In genomic region chr9:131125288-131126058, GRCh38 we compare ENCODE assay signal across 1 cellular context.
TF ChIP-seq lines count a peak whose summit lies in the region.

TSS of gene NUP214 (plus strand) at chr9:131125586. CDS start at chr9:131125705, 119 bp downstream.

TF ChIP-seq in HepG2, 621 proteins besides CTCF, POLR2A, EP300 and RAD21 (continued from another document and continues in another):
- TF ChIP-seq PATZ1 (CRISPR knock-in tag; IDR thresholded peaks at IDR 0.05) (peak; percentile 75), NFIC (IDR thresholded peaks at IDR 0.05; ENCODE audit: low read length) (no peak), HOMEZ (CRISPR knock-in tag; IDR thresholded peaks at IDR 0.05; ENCODE audit: low read depth) (no peak), RELA (CRISPR knock-in tag; IDR thresholded peaks at IDR 0.05) (peak; percentile 95), HOXD1 (CRISPR knock-in tag; IDR thresholded peaks at IDR 0.05) (no peak), AKNA (CRISPR knock-in tag; IDR thresholded peaks at IDR 0.05; ENCODE audit: borderline replicate concordance) (no peak), EZH2 (conservative IDR thresholded peaks at IDR 0.05; ENCODE audit: low read depth, low read length) (no peak), ZBTB26 (CRISPR knock-in tag; IDR thresholded peaks at IDR 0.05; ENCODE audit: borderline replicate concordance) (0 out of 2 replicates have a peak, but pooled peaks have one; percentile 25), SNAPC5 (CRISPR knock-in tag; IDR thresholded peaks at IDR 0.05; ENCODE audit: borderline replicate concordance) (no peak), CSRNP2 (CRISPR knock-in tag; conservative IDR thresholded peaks at IDR 0.05; ENCODE audit: low read depth) (no peak), POLR2AphosphoS5 (IDR thresholded peaks at IDR 0.05; ENCODE audit: low read depth, low read length) (peak; percentile 94), ZNF7 (CRISPR knock-in tag; IDR thresholded peaks at IDR 0.05) (no peak), ZNF562 (CRISPR knock-in tag; IDR thresholded peaks at IDR 0.05; ENCODE audit: borderline replicate concordance) (no peak), IKZF5 (CRISPR knock-in tag; IDR thresholded peaks at IDR 0.05) (peak; percentile 72; the same call in 1 of the 2 replicates), ZNF761 (CRISPR knock-in tag; conservative IDR thresholded peaks at IDR 0.05) (no peak), ZNF597 (CRISPR knock-in tag; IDR thresholded peaks at IDR 0.05) (no peak), NCOA5 (CRISPR knock-in tag; IDR thresholded peaks at IDR 0.05) (no peak), ZSCAN22 (CRISPR knock-in tag; IDR thresholded peaks at IDR 0.05) (no peak), GTF3A (CRISPR knock-in tag; conservative IDR thresholded peaks at IDR 0.05) (no peak), POLR2G (IDR thresholded peaks at IDR 0.05; ENCODE audit: low read depth, low read length) (peak; percentile 92), MTA3 (CRISPR knock-in tag; IDR thresholded peaks at IDR 0.05) (no peak), ZBTB21 (CRISPR knock-in tag; IDR thresholded peaks at IDR 0.05) (peak; percentile 97), ZBTB20 (CRISPR knock-in tag; IDR thresholded peaks at IDR 0.05; ENCODE audit: borderline replicate concordance, low read depth) (no peak), NR1H2 (CRISPR knock-in tag; IDR thresholded peaks at IDR 0.05; ENCODE audit: borderline replicate concordance, low read depth) (no peak), AKAP8 (CRISPR knock-in tag; IDR thresholded peaks at IDR 0.05) (no peak), ZNF670 (CRISPR knock-in tag; IDR thresholded peaks at IDR 0.05; ENCODE audit: borderline replicate concordance) (peak; percentile 51; the same call in 1 of the 2 replicates), MEIS2 (CRISPR knock-in tag; IDR thresholded peaks at IDR 0.05) (no peak; the same call in 1 of the 2 replicates), MAZ (IDR thresholded peaks at IDR 0.05; ENCODE audit: borderline replicate concordance, low read depth, low read length) (peak; percentile 45; the same call in 1 of the 2 replicates), MAZ (CRISPR knock-in tag; IDR thresholded peaks at IDR 0.05; ENCODE audit: low read depth) (peak; percentile 91), ZNF619 (CRISPR knock-in tag; IDR thresholded peaks at IDR 0.05) (peak; percentile 36; the same call in 1 of the 2 replicates), GATAD1 (CRISPR knock-in tag; IDR thresholded peaks at IDR 0.05) (peak; percentile 100), JUN (CRISPR knock-in tag; IDR thresholded peaks at IDR 0.05) (no peak), ARID5B (CRISPR knock-in tag; IDR thresholded peaks at IDR 0.05) (peak; percentile 60), UBTF (CRISPR knock-in tag; IDR thresholded peaks at IDR 0.05) (peak; percentile 84), MATR3 (CRISPR knock-in tag; IDR thresholded peaks at IDR 0.05) (no peak), TOE1 (CRISPR knock-in tag; IDR thresholded peaks at IDR 0.05) (0 out of 2 replicates have a peak, but pooled peaks have one; percentile 51)
